In genomic region chrX:103631145-103631544, GRCh38 we compare ENCODE assay signal across 14 cellular contexts.
"Had no signal": no experiment of that assay in that cellular context is flagged by ENCODE, and none has a peak within 500 bp of the region (broad histone marks: within the 10 kb centered on the region; RNA-seq: fewer than 3 reads in every experiment).

No MANE protein-coding gene starts in this region.

- DNase-seq: activated CD4-positive, alpha-beta T cell treated with anti-CD3 and anti-CD28 coated beads for 36 hours; activated CD4-positive, alpha-beta T cell treated with anti-CD3 and anti-CD28 coated beads, Interleukin-2, amount 50 U/mL, for 48 hours; activated gamma-delta T cell treated with Interleukin-2 at 50 U/mL for 16 hours; central memory CD4-positive, alpha-beta T cell; colonic mucosa; heart right ventricle; immature natural killer cell; kidney glomerular epithelial cell; left ventricle myocardium superior; stimulated activated CD8-positive, alpha-beta memory T cell treated with anti-CD3 and anti-CD28 coated beads, Interleukin-4, amount 100 ng/mL, for 48 hours; stimulated activated naive CD4-positive, alpha-beta T cell had no signal

- H3K4me1 ChIP-seq: colonic mucosa had no signal

- H3K27me3 Mint-ChIP-seq: activated CD4-positive, alpha-beta T cell treated with anti-CD3 and anti-CD28 coated beads for 36 hours had no signal

- ATAC-seq: activated CD4-positive, alpha-beta T cell treated with anti-CD3 and anti-CD28 coated beads for 36 hours; activated naive CD4-positive, alpha-beta T cell treated with anti-CD3 and anti-CD28 coated beads, Interleukin-2, amount 50 U/mL, for 72 hours; heart right ventricle; left ventricle myocardium superior; sciatic nerve had no signal

- H3K36me3 ChIP-seq: colonic mucosa, heart right ventricle had no signal

- H3K9me3 Mint-ChIP-seq: activated naive CD4-positive, alpha-beta T cell treated with anti-CD3 and anti-CD28 coated beads, Interleukin-2, amount 50 U/mL, for 72 hours; immature natural killer cell had no signal

- H3K9me3 ChIP-seq: colonic mucosa, heart right ventricle, tibial nerve had no signal

- H3K4me3 ChIP-seq: colonic mucosa had no signal

- H3K27ac ChIP-seq: colonic mucosa had no signal

- H3K36me3 Mint-ChIP-seq: immature natural killer cell had no signal

- H3K4me3 Mint-ChIP-seq: activated CD4-positive, alpha-beta T cell treated with anti-CD3 and anti-CD28 coated beads for 36 hours; immature natural killer cell had no signal

- H3K27ac Mint-ChIP-seq: activated CD4-positive, alpha-beta T cell treated with anti-CD3 and anti-CD28 coated beads for 36 hours; activated naive CD4-positive, alpha-beta T cell treated with anti-CD3 and anti-CD28 coated beads, Interleukin-2, amount 50 U/mL, for 72 hours; immature natural killer cell had no signal

- H3K27me3 ChIP-seq: colonic mucosa had no signal
